In the genomic region with DNA sequence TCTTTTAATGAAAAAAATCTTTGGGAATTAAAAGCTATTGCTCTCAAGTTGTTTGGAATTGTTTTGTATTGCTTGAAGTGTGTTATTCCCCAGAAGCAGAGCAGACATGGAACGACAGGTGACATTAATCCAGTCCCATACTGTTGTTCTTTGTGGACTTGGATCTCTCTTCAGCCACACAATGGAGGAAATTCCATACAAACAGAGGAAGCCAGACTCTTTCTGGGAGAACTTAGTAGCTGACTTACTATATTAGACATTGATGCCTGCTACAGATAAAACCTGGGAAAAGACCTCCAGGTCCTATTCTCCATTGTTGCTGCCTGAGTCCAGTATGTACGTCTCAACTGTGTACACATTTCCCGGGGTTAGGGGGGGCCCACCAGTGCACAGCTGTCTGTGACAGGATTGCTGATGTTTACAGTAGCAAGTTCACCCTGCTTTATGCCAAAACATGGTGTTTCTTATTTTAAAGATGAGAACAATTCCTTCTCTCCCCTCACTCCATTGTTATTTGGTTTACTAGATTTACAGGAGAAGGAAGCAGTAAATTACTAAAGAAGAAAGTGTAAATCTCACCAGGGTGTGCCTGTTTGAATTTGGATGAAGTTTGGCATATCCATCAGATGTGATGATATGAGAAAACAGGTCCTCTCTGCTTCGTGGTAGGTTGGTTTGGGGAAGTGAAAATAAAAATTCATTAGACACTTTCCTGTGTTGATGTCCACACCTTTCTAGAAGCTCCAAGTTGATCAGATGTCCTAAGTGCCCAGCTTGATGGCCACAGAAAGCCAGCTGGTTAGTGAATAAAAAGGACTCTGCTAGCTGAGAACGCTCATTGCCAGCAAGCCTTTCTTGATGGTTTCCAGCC, we compare ENCODE assay signal across 30 cellular contexts.
"Had no signal": no experiment of that assay in that cellular context is flagged by ENCODE, and none has a peak within 500 bp of the region (broad histone marks: within the 10 kb centered on the region; RNA-seq: fewer than 3 reads in every experiment).

No MANE protein-coding gene starts in this region.

- H3K36me3 Mint-ChIP-seq: activated naive CD4-positive, alpha-beta T cell treated with anti-CD3 and anti-CD28 coated beads, Interleukin-2, amount 50 U/mL, for 24 hours; immature natural killer cell; naive thymus-derived CD8-positive, alpha-beta T cell; WTC11 had no signal

- DNase-seq: activated CD4-positive, alpha-beta T cell treated with anti-CD3 and anti-CD28 coated beads for 1 hour; activated CD4-positive, alpha-beta T cell treated with anti-CD3 and anti-CD28 coated beads, Interleukin-2, amount 50 U/mL, for 1 hour; activated CD8-positive, alpha-beta T cell treated with anti-CD3 and anti-CD28 coated beads for 36 hours; activated T-cell treated with anti-CD3 and anti-CD28 coated beads, Interleukin-2, amount 50 U/mL, for 4 hours; effector CD4-positive, alpha-beta T cell; glutamatergic neuron; hippocampal formation; immature natural killer cell; kidney; left colon; midbrain; naive thymus-derived CD8-positive, alpha-beta T cell; nucleus accumbens; right cardiac atrium; stimulated activated CD4-positive, alpha-beta T cell treated with anti-CD3 and anti-CD28 coated beads, Interleukin-15, amount 100 ng/mL, for 24 hours; stimulated activated CD4-positive, alpha-beta T cell treated with anti-CD3 and anti-CD28 coated beads, Interleukin-2, amount 100 ng/mL, for 24 hours; stimulated activated naive CD8-positive, alpha-beta T cell treated with anti-CD3 and anti-CD28 coated beads, Interleukin-15, Interleukin-2, amounts not matched to agents 100 U/mL and 50 U/mL, for 24 hours; T-helper 2 cell; trophoblast cell had no signal

- H3K9me3 Mint-ChIP-seq: activated CD8-positive, alpha-beta T cell treated with anti-CD3 and anti-CD28 coated beads for 36 hours; activated naive CD4-positive, alpha-beta T cell treated with anti-CD3 and anti-CD28 coated beads, Interleukin-2, amount 50 U/mL, for 24 hours; activated T-cell treated with anti-CD3 and anti-CD28 coated beads, Interleukin-2, amount 50 U/mL, for 4 hours; activated T-helper 2 cell treated with anti-CD3 and anti-CD28 coated beads, Interferon-gamma antibody, Interleukin-2, Interleukin-4, amounts not matched to agents 10 μg/mL and 5 μg/mL and 100 μg/mL, durations not matched to agents 14 hours and 24 hours and 36 hours; central memory CD8-positive, alpha-beta T cell; dendritic cell treated with granulocyte-macrophage colony-stimulating factor and Interleukin-4, amounts not matched to agents 40 ng/mL and 50 ng/mL, for 4 days; immature natural killer cell; naive thymus-derived CD8-positive, alpha-beta T cell; neural crest cell; WTC11 had no signal

- ATAC-seq: activated CD8-positive, alpha-beta T cell treated with anti-CD3 and anti-CD28 coated beads for 36 hours; activated T-cell treated with anti-CD3 and anti-CD28 coated beads, Interleukin-2, amount 50 U/mL, for 4 hours; left colon; naive thymus-derived CD8-positive, alpha-beta T cell; right cardiac atrium; stimulated activated naive CD8-positive, alpha-beta T cell treated with anti-CD3 and anti-CD28 coated beads, Interleukin-15, Interleukin-2, amounts not matched to agents 100 U/mL and 50 U/mL, for 24 hours; WTC11 had no signal

- H3K4me1 Mint-ChIP-seq: activated naive CD4-positive, alpha-beta T cell treated with anti-CD3 and anti-CD28 coated beads, Interleukin-2, amount 50 U/mL, for 24 hours; central memory CD8-positive, alpha-beta T cell; immature natural killer cell; WTC11 had no signal

- FAIRE-seq: frontal cortex, kidney had no signal

- H3K27me3 ChIP-seq: breast epithelium, vagina had no signal

- H3K27ac ChIP-seq: breast epithelium, parathyroid adenoma, thoracic aorta, vagina had no signal

- H3K9ac ChIP-seq: parathyroid adenoma had no signal

- H3K4me3 ChIP-seq: breast epithelium, thoracic aorta, vagina had no signal

- H3K79me2 ChIP-seq: parathyroid adenoma had no signal

- H3K4me3 Mint-ChIP-seq: activated CD8-positive, alpha-beta T cell treated with anti-CD3 and anti-CD28 coated beads for 36 hours; activated naive CD4-positive, alpha-beta T cell treated with anti-CD3 and anti-CD28 coated beads, Interleukin-2, amount 50 U/mL, for 24 hours; activated T-cell treated with anti-CD3 and anti-CD28 coated beads, Interleukin-2, amount 50 U/mL, for 4 hours; central memory CD8-positive, alpha-beta T cell; dendritic cell treated with granulocyte-macrophage colony-stimulating factor and Interleukin-4, amounts not matched to agents 40 ng/mL and 50 ng/mL, for 4 days; immature natural killer cell; naive thymus-derived CD8-positive, alpha-beta T cell; neural crest cell; WTC11 had no signal

- H3K27ac Mint-ChIP-seq: activated CD8-positive, alpha-beta T cell treated with anti-CD3 and anti-CD28 coated beads for 36 hours; activated naive CD4-positive, alpha-beta T cell treated with anti-CD3 and anti-CD28 coated beads, Interleukin-2, amount 50 U/mL, for 24 hours; activated T-helper 2 cell treated with anti-CD3 and anti-CD28 coated beads, Interferon-gamma antibody, Interleukin-2, Interleukin-4, amounts not matched to agents 10 μg/mL and 5 μg/mL and 100 μg/mL, durations not matched to agents 14 hours and 24 hours and 36 hours; dendritic cell treated with granulocyte-macrophage colony-stimulating factor and Interleukin-4, amounts not matched to agents 40 ng/mL and 50 ng/mL, for 4 days; immature natural killer cell; naive thymus-derived CD8-positive, alpha-beta T cell; WTC11 had no signal

- H3K9me3 ChIP-seq: breast epithelium, thoracic aorta, vagina had no signal

- H2AFZ ChIP-seq: parathyroid adenoma had no signal

- H3K36me3 ChIP-seq: breast epithelium, thoracic aorta, vagina had no signal

- H3K4me1 ChIP-seq: breast epithelium, parathyroid adenoma, vagina had no signal
